ENCODE assay signal across 1 cellular context in the genomic region with DNA sequence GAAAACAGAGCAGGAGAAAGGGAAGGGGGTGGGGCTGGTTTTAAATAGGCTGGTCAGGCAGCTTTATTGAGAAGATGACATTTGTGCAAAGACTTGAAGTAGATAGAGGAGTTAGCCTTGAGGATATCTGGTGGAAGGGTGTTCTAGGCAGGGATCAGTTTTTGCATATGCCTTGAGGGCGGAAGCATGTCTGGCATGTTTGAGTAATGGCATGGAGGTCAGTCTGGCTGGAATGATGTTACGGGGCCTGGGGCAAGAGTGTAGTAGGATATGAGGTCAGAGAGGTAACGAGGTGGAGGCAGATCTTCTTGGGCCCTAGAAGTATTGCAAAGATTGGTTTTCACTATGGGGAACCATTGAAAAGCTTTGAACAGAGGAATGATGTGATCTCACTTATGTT.
TF ChIP-seq lines count a peak whose summit lies in the region.

No MANE protein-coding gene starts in this region.

TF ChIP-seq in GM23338, 12 proteins besides CTCF, POLR2A, EP300 and RAD21 (continued from another document):
- TF ChIP-seq, protein P1, sequence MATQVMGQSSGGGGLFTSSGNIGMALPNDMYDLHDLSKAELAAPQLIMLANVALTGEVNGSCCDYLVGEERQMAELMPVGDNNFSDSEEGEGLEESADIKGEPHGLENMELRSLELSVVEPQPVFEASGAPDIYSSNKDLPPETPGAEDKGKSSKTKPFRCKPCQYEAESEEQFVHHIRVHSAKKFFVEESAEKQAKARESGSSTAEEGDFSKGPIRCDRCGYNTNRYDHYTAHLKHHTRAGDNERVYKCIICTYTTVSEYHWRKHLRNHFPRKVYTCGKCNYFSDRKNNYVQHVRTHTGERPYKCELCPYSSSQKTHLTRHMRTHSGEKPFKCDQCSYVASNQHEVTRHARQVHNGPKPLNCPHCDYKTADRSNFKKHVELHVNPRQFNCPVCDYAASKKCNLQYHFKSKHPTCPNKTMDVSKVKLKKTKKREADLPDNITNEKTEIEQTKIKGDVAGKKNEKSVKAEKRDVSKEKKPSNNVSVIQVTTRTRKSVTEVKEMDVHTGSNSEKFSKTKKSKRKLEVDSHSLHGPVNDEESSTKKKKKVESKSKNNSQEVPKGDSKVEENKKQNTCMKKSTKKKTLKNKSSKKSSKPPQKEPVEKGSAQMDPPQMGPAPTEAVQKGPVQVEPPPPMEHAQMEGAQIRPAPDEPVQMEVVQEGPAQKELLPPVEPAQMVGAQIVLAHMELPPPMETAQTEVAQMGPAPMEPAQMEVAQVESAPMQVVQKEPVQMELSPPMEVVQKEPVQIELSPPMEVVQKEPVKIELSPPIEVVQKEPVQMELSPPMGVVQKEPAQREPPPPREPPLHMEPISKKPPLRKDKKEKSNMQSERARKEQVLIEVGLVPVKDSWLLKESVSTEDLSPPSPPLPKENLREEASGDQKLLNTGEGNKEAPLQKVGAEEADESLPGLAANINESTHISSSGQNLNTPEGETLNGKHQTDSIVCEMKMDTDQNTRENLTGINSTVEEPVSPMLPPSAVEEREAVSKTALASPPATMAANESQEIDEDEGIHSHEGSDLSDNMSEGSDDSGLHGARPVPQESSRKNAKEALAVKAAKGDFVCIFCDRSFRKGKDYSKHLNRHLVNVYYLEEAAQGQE (IDR thresholded peaks at IDR 0.05; ENCODE audit: unreplicated experiment): no peak
- TF ChIP-seq NANOG (IDR thresholded peaks at IDR 0.05; ENCODE audit: borderline replicate concordance) (no peak), JUNB (IDR thresholded peaks at IDR 0.05; ENCODE audit: unreplicated experiment) (no peak), STAT1 (IDR thresholded peaks at IDR 0.05; ENCODE audit: unreplicated experiment) (no peak), EZH2phosphoT487 (IDR thresholded peaks at IDR 0.05; ENCODE audit: unreplicated experiment) (no peak), EZH2 (IDR thresholded peaks at IDR 0.05; ENCODE audit: low read depth, unreplicated experiment) (no peak), ZNF331 (CRISPR knock-in tag; IDR thresholded peaks at IDR 0.05; ENCODE audit: low read depth) (no peak)
- TF ChIP-seq, protein P2, sequence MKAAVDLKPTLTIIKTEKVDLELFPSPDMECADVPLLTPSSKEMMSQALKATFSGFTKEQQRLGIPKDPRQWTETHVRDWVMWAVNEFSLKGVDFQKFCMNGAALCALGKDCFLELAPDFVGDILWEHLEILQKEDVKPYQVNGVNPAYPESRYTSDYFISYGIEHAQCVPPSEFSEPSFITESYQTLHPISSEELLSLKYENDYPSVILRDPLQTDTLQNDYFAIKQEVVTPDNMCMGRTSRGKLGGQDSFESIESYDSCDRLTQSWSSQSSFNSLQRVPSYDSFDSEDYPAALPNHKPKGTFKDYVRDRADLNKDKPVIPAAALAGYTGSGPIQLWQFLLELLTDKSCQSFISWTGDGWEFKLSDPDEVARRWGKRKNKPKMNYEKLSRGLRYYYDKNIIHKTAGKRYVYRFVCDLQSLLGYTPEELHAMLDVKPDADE (IDR thresholded peaks at IDR 0.05): no peak
- TF ChIP-seq, protein P3, sequence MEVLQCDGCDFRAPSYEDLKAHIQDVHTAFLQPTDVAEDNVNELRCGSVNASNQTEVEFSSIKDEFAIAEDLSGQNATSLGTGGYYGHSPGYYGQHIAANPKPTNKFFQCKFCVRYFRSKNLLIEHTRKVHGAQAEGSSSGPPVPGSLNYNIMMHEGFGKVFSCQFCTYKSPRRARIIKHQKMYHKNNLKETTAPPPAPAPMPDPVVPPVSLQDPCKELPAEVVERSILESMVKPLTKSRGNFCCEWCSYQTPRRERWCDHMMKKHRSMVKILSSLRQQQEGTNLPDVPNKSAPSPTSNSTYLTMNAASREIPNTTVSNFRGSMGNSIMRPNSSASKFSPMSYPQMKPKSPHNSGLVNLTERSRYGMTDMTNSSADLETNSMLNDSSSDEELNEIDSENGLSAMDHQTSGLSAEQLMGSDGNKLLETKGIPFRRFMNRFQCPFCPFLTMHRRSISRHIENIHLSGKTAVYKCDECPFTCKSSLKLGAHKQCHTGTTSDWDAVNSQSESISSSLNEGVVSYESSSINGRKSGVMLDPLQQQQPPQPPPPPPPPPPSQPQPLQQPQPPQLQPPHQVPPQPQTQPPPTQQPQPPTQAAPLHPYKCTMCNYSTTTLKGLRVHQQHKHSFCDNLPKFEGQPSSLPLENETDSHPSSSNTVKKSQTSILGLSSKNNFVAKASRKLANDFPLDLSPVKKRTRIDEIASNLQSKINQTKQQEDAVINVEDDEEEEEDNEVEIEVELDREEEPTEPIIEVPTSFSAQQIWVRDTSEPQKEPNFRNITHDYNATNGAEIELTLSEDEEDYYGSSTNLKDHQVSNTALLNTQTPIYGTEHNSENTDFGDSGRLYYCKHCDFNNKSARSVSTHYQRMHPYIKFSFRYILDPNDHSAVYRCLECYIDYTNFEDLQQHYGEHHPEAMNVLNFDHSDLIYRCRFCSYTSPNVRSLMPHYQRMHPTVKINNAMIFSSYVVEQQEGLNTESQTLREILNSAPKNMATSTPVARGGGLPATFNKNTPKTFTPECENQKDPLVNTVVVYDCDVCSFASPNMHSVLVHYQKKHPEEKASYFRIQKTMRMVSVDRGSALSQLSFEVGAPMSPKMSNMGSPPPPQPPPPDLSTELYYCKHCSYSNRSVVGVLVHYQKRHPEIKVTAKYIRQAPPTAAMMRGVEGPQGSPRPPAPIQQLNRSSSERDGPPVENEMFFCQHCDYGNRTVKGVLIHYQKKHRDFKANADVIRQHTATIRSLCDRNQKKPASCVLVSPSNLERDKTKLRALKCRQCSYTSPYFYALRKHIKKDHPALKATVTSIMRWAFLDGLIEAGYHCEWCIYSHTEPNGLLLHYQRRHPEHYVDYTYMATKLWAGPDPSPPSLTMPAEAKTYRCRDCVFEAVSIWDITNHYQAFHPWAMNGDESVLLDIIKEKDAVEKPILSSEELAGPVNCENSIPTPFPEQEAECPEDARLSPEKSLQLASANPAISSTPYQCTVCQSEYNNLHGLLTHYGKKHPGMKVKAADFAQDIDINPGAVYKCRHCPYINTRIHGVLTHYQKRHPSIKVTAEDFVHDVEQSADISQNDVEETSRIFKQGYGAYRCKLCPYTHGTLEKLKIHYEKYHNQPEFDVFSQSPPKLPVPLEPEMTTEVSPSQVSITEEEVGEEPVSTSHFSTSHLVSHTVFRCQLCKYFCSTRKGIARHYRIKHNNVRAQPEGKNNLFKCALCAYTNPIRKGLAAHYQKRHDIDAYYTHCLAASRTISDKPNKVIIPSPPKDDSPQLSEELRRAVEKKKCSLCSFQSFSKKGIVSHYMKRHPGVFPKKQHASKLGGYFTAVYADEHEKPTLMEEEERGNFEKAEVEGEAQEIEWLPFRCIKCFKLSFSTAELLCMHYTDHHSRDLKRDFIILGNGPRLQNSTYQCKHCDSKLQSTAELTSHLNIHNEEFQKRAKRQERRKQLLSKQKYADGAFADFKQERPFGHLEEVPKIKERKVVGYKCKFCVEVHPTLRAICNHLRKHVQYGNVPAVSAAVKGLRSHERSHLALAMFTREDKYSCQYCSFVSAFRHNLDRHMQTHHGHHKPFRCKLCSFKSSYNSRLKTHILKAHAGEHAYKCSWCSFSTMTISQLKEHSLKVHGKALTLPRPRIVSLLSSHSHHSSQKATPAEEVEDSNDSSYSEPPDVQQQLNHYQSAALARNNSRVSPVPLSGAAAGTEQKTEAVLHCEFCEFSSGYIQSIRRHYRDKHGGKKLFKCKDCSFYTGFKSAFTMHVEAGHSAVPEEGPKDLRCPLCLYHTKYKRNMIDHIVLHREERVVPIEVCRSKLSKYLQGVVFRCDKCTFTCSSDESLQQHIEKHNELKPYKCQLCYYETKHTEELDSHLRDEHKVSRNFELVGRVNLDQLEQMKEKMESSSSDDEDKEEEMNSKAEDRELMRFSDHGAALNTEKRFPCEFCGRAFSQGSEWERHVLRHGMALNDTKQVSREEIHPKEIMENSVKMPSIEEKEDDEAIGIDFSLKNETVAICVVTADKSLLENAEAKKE (CRISPR knock-in tag; IDR thresholded peaks at IDR 0.05): no peak
